In genomic region chr20:37907677-37908397, GRCh38 we compare ENCODE assay signal across 9 cellular contexts. TPM values are rescaled to one million over a fixed set of nuclear protein-coding genes. Genes with fewer than 3 reads are reported as not detected.
DNase-seq lines count a peak whose midpoint lies in the region; ATAC-seq and TF ChIP-seq lines count a peak whose summit lies in the region.
"Had no signal": no experiment of that assay in that cellular context is flagged by ENCODE, and none has a peak within 500 bp of the region (broad histone marks: within the 10 kb centered on the region; RNA-seq: fewer than 3 reads in every experiment).

No MANE protein-coding gene starts in this region.

- WGBS in lower leg skin, 2 donors: 36 to 37% methylated on average over 16 of the region's 16 CpGs

- TF ChIP-seq CTCF in lower leg skin (IDR thresholded peaks at IDR 0.05): no peak

- no peak overlapping the region for H3K4me3 ChIP-seq in lower leg skin (ENCODE audit: low read depth, poor library complexity, severe bottlenecking)
- H3K4me3 ChIP-seq in effector memory CD4-positive, alpha-beta T cell (ENCODE audit: insufficient read depth, low read depth, low read length, poor library complexity, severe bottlenecking): no peak overlapping the region

- no peaks in the 10 kb centered on the region for H3K4me1 ChIP-seq in effector memory CD4-positive, alpha-beta T cell (ENCODE audit: control insufficient read depth, insufficient read depth, low read length, poor library complexity, severe bottlenecking)

- no peaks in the 10 kb centered on the region for H3K9me3 ChIP-seq in effector memory CD4-positive, alpha-beta T cell (ENCODE audit: control insufficient read depth, low read length)

- no peaks in the 10 kb centered on the region for H3K36me3 ChIP-seq in effector memory CD4-positive, alpha-beta T cell (ENCODE audit: control insufficient read depth, insufficient read depth, low read length)

- DNase-seq in DMS 273 treated with DMSO at 0.1 percent for 48 hours (lab: John Stamatoyannopoulos, UW): peak; percentile 30
- peak; percentile 39 to 97 (median 85) for DNase-seq in NCI-H1417 (lab: John Stamatoyannopoulos, UW)
- DNase-seq in astrocyte of the hippocampus (ENCODE audit: low read depth, low spot score): peak; percentile 97
- DNase-seq in mucosa of gallbladder (ENCODE audit: low spot score): peak; percentile 27
- no peak for DNase-seq in lower leg skin (ENCODE audit: low spot score in 2 of 2)
- no peak for DNase-seq in effector memory CD4-positive, alpha-beta T cell
- DNase-seq: NK-92 treated with Interleukin-12 subunit alpha and Interleukin-12 subunit beta, amount 100 ng/mL, for 24 hours had no signal

- H3K27me3 ChIP-seq in effector memory CD4-positive, alpha-beta T cell (replicated peaks; ENCODE audit: control insufficient read depth, insufficient read depth, low read length, poor library complexity, severe bottlenecking): no peaks in the 10 kb centered on the region

- intact Hi-C loops in lower leg skin (cut with DNase I; ENCODE audit: low total_unique reads): no loop called here

- no peak for ATAC-seq in GM21723 (IDR thresholded peaks at IDR 0.05; ENCODE audit: unreplicated experiment)
- no peak for ATAC-seq in HG03439 (IDR thresholded peaks at IDR 0.05; ENCODE audit: unreplicated experiment)

- TF ChIP-seq POLR2A in lower leg skin (IDR thresholded peaks at IDR 0.05): no peak

- H3K27ac ChIP-seq in effector memory CD4-positive, alpha-beta T cell (ENCODE audit: insufficient read depth, low read length, poor library complexity, severe bottlenecking): no peak overlapping the region

RNA-seq across cellular contexts. Expression of gene VSTM2L, which starts 4.9 kb away (rescaled TPM):
- total RNA-seq in mucosa of gallbladder: 95.0 TPM
- total RNA-seq in lower leg skin: 10 to 100 TPM in 1 of 4 donors, 1 to 10 TPM in 2, under 1 TPM in 1; 0.64 to 15.9 (median 3.9) TPM

Comparison
In these comparisons a context has a peak if more than half of its experiments do, and no peak if none do; other contexts are left out.
1. DNase-seq: peak in DMS 273 treated with DMSO at 0.1 percent for 48 hours (single experiment), NCI-H1417 (3 of 3), astrocyte of the hippocampus (single experiment) and mucosa of gallbladder (single experiment); none in lower leg skin (0 of 2) and effector memory CD4-positive, alpha-beta T cell (0 of 3).